8 cellular contexts compared by ENCODE assay signal in the genomic region with DNA sequence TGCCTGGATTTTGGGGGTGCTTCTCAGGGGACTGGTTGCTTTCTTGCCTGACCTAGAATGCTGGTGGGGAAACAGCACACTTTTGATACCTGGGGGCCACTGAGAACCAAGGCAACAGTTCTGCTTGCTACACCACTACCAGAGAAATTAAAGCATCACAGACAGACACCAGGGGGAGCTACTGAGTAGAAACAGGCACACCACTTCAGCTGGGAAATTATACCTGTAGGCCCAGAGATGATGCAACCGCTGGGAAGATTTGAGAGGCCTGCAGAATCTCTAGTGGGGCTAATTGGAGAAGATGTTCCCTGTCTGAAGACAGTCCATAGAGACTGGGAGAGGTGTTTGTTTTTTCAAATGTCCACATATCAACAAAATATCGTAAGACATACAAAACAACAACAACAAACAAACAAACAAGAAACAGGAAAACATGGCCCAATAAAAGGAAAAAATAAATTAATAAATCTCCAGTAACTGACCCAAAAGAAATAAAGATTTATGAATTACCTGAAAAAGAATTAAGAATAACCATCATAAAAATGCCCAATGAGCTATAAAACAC.
DNase-seq lines count a peak whose midpoint lies in the region; TF ChIP-seq lines count a peak whose summit lies in the region.

No MANE protein-coding gene starts in this region.

- H3K4me3 Mint-ChIP-seq in activated naive CD8-positive, alpha-beta T cell treated with anti-CD3 and anti-CD28 coated beads for 36 hours, result no peak overlapping the region

- H3K27me3 Mint-ChIP-seq in activated naive CD8-positive, alpha-beta T cell treated with anti-CD3 and anti-CD28 coated beads for 36 hours, result peaks cover 8% of the 10 kb centered on the region

- no peaks in the 10 kb centered on the region for H3K4me1 Mint-ChIP-seq in activated naive CD8-positive, alpha-beta T cell treated with anti-CD3 and anti-CD28 coated beads for 36 hours

- TF ChIP-seq CTCF in GM12865 (IDR thresholded peaks at IDR 0.05; ENCODE audit: insufficient read depth, low read depth, low read length, missing control alignments), result peak; percentile 75

- H3K9me3 Mint-ChIP-seq in activated naive CD8-positive, alpha-beta T cell treated with anti-CD3 and anti-CD28 coated beads for 36 hours, result peaks cover 6% of the 10 kb centered on the region

- H3K36me3 Mint-ChIP-seq in activated naive CD8-positive, alpha-beta T cell treated with anti-CD3 and anti-CD28 coated beads for 36 hours, result no peaks in the 10 kb centered on the region

- peak overlapping the region; percentile 14 for H3K27ac Mint-ChIP-seq in activated naive CD8-positive, alpha-beta T cell treated with anti-CD3 and anti-CD28 coated beads for 36 hours

- in situ Hi-C loops in ACHN (cut with HindIII; ENCODE audit: low pct_ligation_motif_present, low pct_unique_long_range_greater_than_20kb, low sequenced_read_pairs), result no loop called here

- DNase-seq in ACHN (peak; percentile 67), GM12865 (ENCODE audit: low read depth) (peak; percentile 77), HPDE6-E6E7 (ENCODE audit: extremely low spot score) (peak; percentile 69), NCI-H748 (lab: John Stamatoyannopoulos, UW; ENCODE audit: unreplicated experiment) (peak; percentile 77), iPS DF 19.7 (ENCODE audit: low read depth, low spot score) (peak; percentile 64), hippocampal formation (lab: John Stamatoyannopoulos, UW) (no peak)
- DNase-seq in activated naive CD8-positive, alpha-beta T cell treated with anti-CD3 and anti-CD28 coated beads for 36 hours, result peak; percentile 34
- DNase-seq in stimulated activated CD4-positive, alpha-beta T cell treated with anti-CD3 and anti-CD28 coated beads, Interleukin-15, amount 100 ng/mL, for 24 hours, result peak; percentile 66

- no peak overlapping the region for H3K4me3 ChIP-seq in GM12865 (ENCODE audit: low read depth, low read length)

Comparison
In these comparisons a context has a peak if more than half of its experiments do, and no peak if none do; other contexts are left out.
1. DNase-seq: peak in ACHN (single experiment), GM12865 (single experiment), HPDE6-E6E7 (single experiment), NCI-H748 (single experiment), activated naive CD8-positive, alpha-beta T cell treated with anti-CD3 and anti-CD28 coated beads for 36 hours (single experiment), iPS DF 19.7 (single experiment) and stimulated activated CD4-positive, alpha-beta T cell treated with anti-CD3 and anti-CD28 coated beads, Interleukin-15, amount 100 ng/mL, for 24 hours (single experiment); none in hippocampal formation (0 of 2).